23 cellular contexts compared by ENCODE assay signal in the genomic region with DNA sequence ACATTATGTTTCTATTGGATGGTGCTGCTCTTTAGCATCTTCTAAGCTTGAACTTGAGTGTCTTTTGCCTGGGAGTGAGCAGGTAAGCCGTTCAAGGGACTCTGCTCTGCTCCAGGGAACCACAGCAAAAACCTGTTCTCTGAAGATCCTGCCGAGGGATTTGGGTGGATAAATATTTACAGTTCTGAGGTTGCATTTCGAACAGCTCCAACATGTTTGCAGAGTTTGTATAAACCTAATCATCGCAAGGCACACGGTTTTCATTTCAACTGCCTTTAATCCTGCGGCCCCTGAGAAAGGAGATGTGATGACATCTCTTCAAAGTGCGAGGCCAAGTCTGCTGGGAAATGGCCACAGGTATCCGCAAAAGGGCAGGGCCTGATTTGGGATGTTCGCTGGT.
"Had no signal": no experiment of that assay in that cellular context is flagged by ENCODE, and none has a peak within 500 bp of the region (broad histone marks: within the 10 kb centered on the region; RNA-seq: fewer than 3 reads in every experiment).

No MANE protein-coding gene starts in this region.

- ATAC-seq: heart right ventricle; left cardiac atrium; left lung; naive thymus-derived CD8-positive, alpha-beta T cell; right lobe of liver; stimulated activated naive B cell treated with anti-CD40 and anti-IgM and Interleukin-4, amounts not matched to agents 10 μg/mL and 1 μg/mL and 100 μg/mL, for 72 hours had no signal

- DNase-seq: colonic mucosa; dermis blood vessel endothelial cell; effector memory CD4-positive, alpha-beta T cell; foreskin melanocyte; glutamatergic neuron; heart right ventricle; hippocampal formation; left cardiac atrium; left lung; naive thymus-derived CD8-positive, alpha-beta T cell; nephron progenitor cell; occipital lobe; ovary; retina; right lobe of liver; small intestine; stimulated activated CD4-positive, alpha-beta T cell treated with anti-CD3 and anti-CD28 coated beads, Interleukin-15, amount 100 ng/mL, for 24 hours; stimulated activated CD4-positive, alpha-beta T cell treated with anti-CD3 and anti-CD28 coated beads, Interleukin-2, amount 100 ng/mL, for 48 hours; stimulated activated naive B cell treated with anti-CD40 and anti-IgM and Interleukin-4, amounts not matched to agents 10 μg/mL and 1 μg/mL and 100 μg/mL, for 72 hours; upper lobe of left lung had no signal

- H3K4me3 ChIP-seq: colonic mucosa, esophagus muscularis mucosa, heart right ventricle, left lung, ovary, right lobe of liver, thoracic aorta, tibial nerve, upper lobe of left lung had no signal

- H3K27ac ChIP-seq: colonic mucosa, esophagus muscularis mucosa, heart right ventricle, left lung, ovary, right lobe of liver, thoracic aorta, tibial nerve, upper lobe of left lung had no signal
